Comparison of ENCODE assay signal across 1 cellular context in the genomic region with DNA sequence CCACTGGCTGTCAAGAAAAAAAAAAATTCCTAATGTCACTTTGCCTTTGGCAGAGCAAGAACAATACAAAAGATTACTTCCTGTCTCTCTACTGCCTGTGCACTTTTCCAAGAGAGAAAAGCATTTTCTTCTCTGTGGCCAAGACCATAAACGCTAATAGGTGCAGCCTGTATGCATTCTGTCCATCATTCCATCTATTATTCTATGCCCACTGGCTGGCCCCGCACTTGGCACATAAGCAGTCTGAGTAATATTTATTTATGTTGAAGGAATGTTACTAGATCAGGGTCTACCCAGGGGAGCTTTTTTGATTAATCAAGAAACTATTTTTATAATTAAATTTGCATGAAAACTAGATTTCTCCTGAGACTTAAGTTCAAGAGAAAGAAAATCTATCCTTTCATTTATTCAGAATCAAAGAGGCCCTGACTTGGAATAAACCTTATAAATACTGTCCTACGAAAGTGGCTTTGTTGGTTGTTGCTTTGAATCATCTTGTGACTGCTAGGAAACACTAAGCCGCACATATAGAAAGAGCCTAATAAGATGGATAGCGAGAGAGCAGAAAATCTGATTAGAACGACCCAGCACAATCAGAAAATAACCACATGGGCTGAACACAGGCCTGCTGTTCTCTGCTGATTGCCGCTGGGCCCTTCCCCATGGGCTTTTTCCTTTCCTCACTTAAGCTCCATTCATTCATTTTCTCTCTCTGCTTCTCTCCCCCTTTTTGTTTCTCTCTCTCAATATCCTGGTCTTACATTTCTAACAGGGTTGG.
TF ChIP-seq lines count a peak whose summit lies in the region.

No MANE protein-coding gene starts in this region.

TF ChIP-seq in GM23338, 12 proteins besides CTCF, POLR2A, EP300 and RAD21 (continued from another document):
- TF ChIP-seq, protein P1, sequence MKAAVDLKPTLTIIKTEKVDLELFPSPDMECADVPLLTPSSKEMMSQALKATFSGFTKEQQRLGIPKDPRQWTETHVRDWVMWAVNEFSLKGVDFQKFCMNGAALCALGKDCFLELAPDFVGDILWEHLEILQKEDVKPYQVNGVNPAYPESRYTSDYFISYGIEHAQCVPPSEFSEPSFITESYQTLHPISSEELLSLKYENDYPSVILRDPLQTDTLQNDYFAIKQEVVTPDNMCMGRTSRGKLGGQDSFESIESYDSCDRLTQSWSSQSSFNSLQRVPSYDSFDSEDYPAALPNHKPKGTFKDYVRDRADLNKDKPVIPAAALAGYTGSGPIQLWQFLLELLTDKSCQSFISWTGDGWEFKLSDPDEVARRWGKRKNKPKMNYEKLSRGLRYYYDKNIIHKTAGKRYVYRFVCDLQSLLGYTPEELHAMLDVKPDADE (IDR thresholded peaks at IDR 0.05): no peak
- TF ChIP-seq POLR2AphosphoS5 (IDR thresholded peaks at IDR 0.05; ENCODE audit: low read depth) (no peak), EZH2 (IDR thresholded peaks at IDR 0.05; ENCODE audit: low read depth, unreplicated experiment) (no peak)
- TF ChIP-seq, protein P2, sequence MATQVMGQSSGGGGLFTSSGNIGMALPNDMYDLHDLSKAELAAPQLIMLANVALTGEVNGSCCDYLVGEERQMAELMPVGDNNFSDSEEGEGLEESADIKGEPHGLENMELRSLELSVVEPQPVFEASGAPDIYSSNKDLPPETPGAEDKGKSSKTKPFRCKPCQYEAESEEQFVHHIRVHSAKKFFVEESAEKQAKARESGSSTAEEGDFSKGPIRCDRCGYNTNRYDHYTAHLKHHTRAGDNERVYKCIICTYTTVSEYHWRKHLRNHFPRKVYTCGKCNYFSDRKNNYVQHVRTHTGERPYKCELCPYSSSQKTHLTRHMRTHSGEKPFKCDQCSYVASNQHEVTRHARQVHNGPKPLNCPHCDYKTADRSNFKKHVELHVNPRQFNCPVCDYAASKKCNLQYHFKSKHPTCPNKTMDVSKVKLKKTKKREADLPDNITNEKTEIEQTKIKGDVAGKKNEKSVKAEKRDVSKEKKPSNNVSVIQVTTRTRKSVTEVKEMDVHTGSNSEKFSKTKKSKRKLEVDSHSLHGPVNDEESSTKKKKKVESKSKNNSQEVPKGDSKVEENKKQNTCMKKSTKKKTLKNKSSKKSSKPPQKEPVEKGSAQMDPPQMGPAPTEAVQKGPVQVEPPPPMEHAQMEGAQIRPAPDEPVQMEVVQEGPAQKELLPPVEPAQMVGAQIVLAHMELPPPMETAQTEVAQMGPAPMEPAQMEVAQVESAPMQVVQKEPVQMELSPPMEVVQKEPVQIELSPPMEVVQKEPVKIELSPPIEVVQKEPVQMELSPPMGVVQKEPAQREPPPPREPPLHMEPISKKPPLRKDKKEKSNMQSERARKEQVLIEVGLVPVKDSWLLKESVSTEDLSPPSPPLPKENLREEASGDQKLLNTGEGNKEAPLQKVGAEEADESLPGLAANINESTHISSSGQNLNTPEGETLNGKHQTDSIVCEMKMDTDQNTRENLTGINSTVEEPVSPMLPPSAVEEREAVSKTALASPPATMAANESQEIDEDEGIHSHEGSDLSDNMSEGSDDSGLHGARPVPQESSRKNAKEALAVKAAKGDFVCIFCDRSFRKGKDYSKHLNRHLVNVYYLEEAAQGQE (IDR thresholded peaks at IDR 0.05; ENCODE audit: unreplicated experiment): no peak
TF ChIP-seq in GM23338: peak in this region for 0.
